In the genomic region with DNA sequence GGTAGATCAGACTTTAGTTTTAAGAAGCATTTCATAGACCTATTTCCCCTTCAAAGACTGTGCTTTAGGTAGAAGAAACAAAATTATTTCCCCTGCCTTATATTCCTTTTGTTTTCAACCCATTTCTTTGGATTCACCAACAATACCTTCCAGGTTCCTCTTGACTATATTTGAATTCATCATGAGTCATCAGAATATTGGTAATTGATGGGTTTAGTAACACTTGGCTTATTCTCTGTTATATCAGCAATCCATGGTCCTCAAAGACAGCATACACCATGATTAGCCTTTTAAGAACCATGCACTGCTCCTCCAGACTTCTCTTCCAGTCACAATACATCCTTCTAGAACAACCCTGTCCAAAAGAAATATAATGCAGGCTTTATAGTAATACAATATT, we compare ENCODE assay signal across 26 cellular contexts.
"Had no signal": no experiment of that assay in that cellular context is flagged by ENCODE, and none has a peak within 500 bp of the region (broad histone marks: within the 10 kb centered on the region; RNA-seq: fewer than 3 reads in every experiment).

No MANE protein-coding gene starts in this region.

- ATAC-seq: left ventricle myocardium superior; lower lobe of right lung; mucosa of descending colon; natural killer cell treated with Interleukin-12 subunit alpha and Interleukin-12 subunit beta and Interleukin-15 and Interleukin-18, amount 100 ng/mL, for 72 hours; pancreas; sciatic nerve; stimulated activated naive CD8-positive, alpha-beta T cell treated with anti-CD3 and anti-CD28 coated beads, Interleukin-15, amount 100 ng/mL, for 72 hours had no signal

- DNase-seq: dermis blood vessel endothelial cell; effector memory CD4-positive, alpha-beta T cell; erythroblast; esophagus squamous epithelium; hypothalamus; immature natural killer cell; islet precursor cell; left ventricle myocardium superior; lower lobe of right lung; mucosa of descending colon; naive B cell; pancreas; stimulated activated CD4-positive, alpha-beta T cell treated with anti-CD3 and anti-CD28 coated beads, Interleukin-12 subunit alpha, Interleukin-12 subunit beta, amount 100 ng/mL, for 4 hours; stimulated activated CD4-positive, alpha-beta T cell treated with anti-CD3 and anti-CD28 coated beads, Interleukin-1b, Interleukin-23, amount 100 ng/mL, for 48 hours; stimulated activated CD4-positive, alpha-beta T cell treated with anti-CD3 and anti-CD28 coated beads, Interleukin-4, amount 100 ng/mL, for 1 hour; stimulated activated CD8-positive, alpha-beta memory T cell treated with anti-CD3 and anti-CD28 coated beads, Interleukin-4, amount 100 ng/mL, for 48 hours; stimulated activated naive CD4-positive, alpha-beta T cell; stimulated activated naive CD8-positive, alpha-beta T cell treated with anti-CD3 and anti-CD28 coated beads, Interleukin-15, amount 100 ng/mL, for 72 hours; thyroid gland had no signal

- H3K4me3 ChIP-seq: coronary artery, esophagus squamous epithelium, lower lobe of right lung, mucosa of descending colon, pancreas, smooth muscle cell, suprapubic skin, thyroid gland, vagina had no signal

- H3K27ac ChIP-seq: coronary artery, lower lobe of right lung, neutrophil, pancreas, suprapubic skin, thyroid gland, vagina had no signal

- H3K9me3 ChIP-seq: esophagus squamous epithelium, lower lobe of right lung, mucosa of descending colon, neutrophil, pancreas, suprapubic skin, thyroid gland, vagina had no signal

- H3K4me1 ChIP-seq: lower lobe of right lung, pancreas, suprapubic skin, thyroid gland, vagina had no signal

- H3K4me2 ChIP-seq: smooth muscle cell had no signal

- H3K27me3 ChIP-seq: esophagus squamous epithelium, neutrophil, pancreas, suprapubic skin, thyroid gland, vagina had no signal

- H3K36me3 ChIP-seq: lower lobe of right lung, pancreas, vagina had no signal
